25 cellular contexts compared by ENCODE assay signal in genomic region chr1:171911506-171911905, GRCh38.
A peak's percentile ranks its signal among the peaks of the same experiment; 100 is the strongest.
DNase-seq lines count a peak whose midpoint lies in the region; ATAC-seq, FAIRE-seq and TF ChIP-seq lines count a peak whose summit lies in the region.
"Had no signal": no experiment of that assay in that cellular context is flagged by ENCODE, and none has a peak within 500 bp of the region (broad histone marks: within the 10 kb centered on the region; RNA-seq: fewer than 3 reads in every experiment).

No MANE protein-coding gene starts in this region.

- no peaks in the 10 kb centered on the region for H3K9me2 ChIP-seq in GM23248 (ENCODE audit: insufficient read depth)

- POLR2A ChIA-PET in K562 (lab: Yijun Ruan, JAX) = interaction anchor here (0.8 to 1.7 kb wide), 5 partner anchors 10 to 101 kb away, joined by 3 to 5 read pairs (median 4); no protein-coding TSS in a partner anchor

- WGBS in GM23248 (ENCODE audit: low coverage in 1 of 2, low lambda C conversion rate in 2 of 2, missing lambda C conversion rate in 2 of 2), 2 experiments = 97 to 98% methylated on average over 8 of the region's 8 CpGs
- 0% methylated on average over 8 of the region's 8 CpGs for WGBS in K562 (ENCODE audit: insufficient coverage, low coverage, missing lambda C conversion rate)
- 91% methylated on average over 8 of the region's 8 CpGs for WGBS in liver
- WGBS in ovary, 3 donors = 89 to 93% (median 91%) methylated on average over 8 of the region's 8 CpGs

- peak; percentile 72 for ATAC-seq in K562
- no peak for ATAC-seq in HG03159 (IDR thresholded peaks at IDR 0.05; ENCODE audit: unreplicated experiment)
- no peak for ATAC-seq in HG03175 (IDR thresholded peaks at IDR 0.05; ENCODE audit: unreplicated experiment)
- ATAC-seq: activated CD4-positive, alpha-beta T cell treated with anti-CD3 and anti-CD28 coated beads for 36 hours; lower lobe of right lung; naive thymus-derived CD4-positive, alpha-beta T cell had no signal

- DNase-seq in GM23248 = peak; percentile 18
- peak; percentile 28 for DNase-seq in NCI-H226
- DNase-seq in K562 (ENCODE audit: extremely low read depth in 1 of 4, low spot score in 3 of 4) = peak in 2 of 4 experiments; percentile 11
- no peak for DNase-seq in activated naive CD4-positive, alpha-beta T cell treated with anti-CD3 and anti-CD28 coated beads, Interleukin-2, amount 50 U/mL, for 16 hours
- DNase-seq in ovary = no peak
- DNase-seq: activated CD4-positive, alpha-beta T cell treated with anti-CD3 and anti-CD28 coated beads for 36 hours; activated gamma-delta T cell; BE2C; colonic mucosa; GDM1; lower lobe of right lung; naive thymus-derived CD4-positive, alpha-beta T cell; NCI-H1436; NCI-H2171 treated with DMSO at 0.1 percent for 48 hours; posterior cingulate gyrus; SHP77; spleen; thyroid gland had no signal

- H3K4me3 ChIP-seq in GM23248 (no peak overlapping the region), K562 (no peak overlapping the region), liver (ENCODE audit: low read depth in 1 of 3, low read length in 3 of 3) (no peak overlapping the region), ovary (no peak overlapping the region)
- H3K4me3 ChIP-seq: ascending aorta, colonic mucosa, lower lobe of right lung, spleen, thyroid gland had no signal

- H4K20me1 ChIP-seq in GM23248 (ENCODE audit: insufficient read depth) = no peaks in the 10 kb centered on the region
- H4K20me1 ChIP-seq in K562 (replicated peaks; ENCODE audit: control insufficient read depth, insufficient read depth, low read length) = no peaks in the 10 kb centered on the region

- TF ChIP-seq RAD21 in K562 (CRISPR knock-in tag; conservative IDR thresholded peaks at IDR 0.05 in 1 of 2, IDR thresholded peaks at IDR 0.05 in 1 of 2) = no peak
- no peak for TF ChIP-seq RAD21 in liver (IDR thresholded peaks at IDR 0.05)

- H3K9me1 ChIP-seq in K562 (ENCODE audit: control insufficient read depth, insufficient read depth, low read length) = no peaks in the 10 kb centered on the region

- no peaks in the 10 kb centered on the region for H3F3A ChIP-seq in GM23248 (ENCODE audit: insufficient read depth)

- TF ChIP-seq EP300 in K562 (IDR thresholded peaks at IDR 0.05; ENCODE audit: low read length) (no peak), ovary (IDR thresholded peaks at IDR 0.05) (no peak)

- BruUV-seq in K562 (replicated peaks; lab: Mats Ljungman, UMichigan) = no TSS peak

- FAIRE-seq in K562 (lab: Jason Lieb, UNC) = no peak
- FAIRE-seq: endothelial cell of umbilical vein, frontal cortex, GM12892 had no signal

- H3K27ac ChIP-seq in GM23248 = no peak overlapping the region
- no peak overlapping the region for H3K27ac ChIP-seq in K562 (ENCODE audit: extremely low read depth, low read depth, low read length)
- no peak overlapping the region for H3K27ac ChIP-seq in liver (ENCODE audit: low read depth in 1 of 2, low read length in 2 of 2)
- no peak overlapping the region for H3K27ac ChIP-seq in ovary
- H3K27ac ChIP-seq: ascending aorta, colonic mucosa, lower lobe of right lung, spleen had no signal

- no peaks in the 10 kb centered on the region for H3K27me3 ChIP-seq in GM23248 (replicated peaks; ENCODE audit: insufficient read depth)
- H3K27me3 ChIP-seq in K562 (ENCODE audit: control insufficient read depth in 2 of 2, insufficient read depth in 2 of 2, low read length in 2 of 2) = no peaks in the 10 kb centered on the region; a peak in 1 of 5 replicates
- no peaks in the 10 kb centered on the region for H3K27me3 ChIP-seq in liver (ENCODE audit: control insufficient read depth in 4 of 4, insufficient read depth in 4 of 4, low read length in 3 of 4)
- no peaks in the 10 kb centered on the region for H3K27me3 ChIP-seq in ovary
- H3K27me3 ChIP-seq: ascending aorta, BE2C, colonic mucosa, spleen, thyroid gland had no signal

- H3K9me3 ChIP-seq in GM23248 (ENCODE audit: low read depth) (no peaks in the 10 kb centered on the region), K562 (replicated peaks; ENCODE audit: control insufficient read depth, insufficient read depth, low read depth, low read length) (no peaks in the 10 kb centered on the region), liver (ENCODE audit: control insufficient read depth in 4 of 4, low read length in 3 of 4) (no peaks in the 10 kb centered on the region), ovary (no peaks in the 10 kb centered on the region)
- H3K9me3 ChIP-seq: ascending aorta, BE2C, colonic mucosa, lower lobe of right lung, spleen, thyroid gland had no signal

- intact Hi-C loops in K562 (cut with micrococcal nuclease) = no loop called here
- intact Hi-C loops in ovary (cut with DNase I) = no loop called here

- H3K9ac ChIP-seq in GM23248 = no peak overlapping the region
- no peak overlapping the region for H3K9ac ChIP-seq in K562 (ENCODE audit: insufficient read depth in 1 of 2, low read depth in 2 of 2, low read length in 2 of 2)
- no peak overlapping the region for H3K9ac ChIP-seq in liver (ENCODE audit: low read depth in 1 of 2, low read length in 2 of 2)

- H3K79me2 ChIP-seq in GM23248 (ENCODE audit: insufficient read depth) = no peaks in the 10 kb centered on the region
- no peaks in the 10 kb centered on the region for H3K79me2 ChIP-seq in K562 (ENCODE audit: control insufficient read depth, insufficient read depth, low read length)

- no peak for TF ChIP-seq POLR2A in K562 (conservative IDR thresholded peaks at IDR 0.05)
- no peak for TF ChIP-seq POLR2A in ovary (IDR thresholded peaks at IDR 0.05)

- H3K4me2 ChIP-seq in GM23248 (ENCODE audit: unreplicated experiment) (no peak overlapping the region), K562 (ENCODE audit: insufficient read depth, low read length) (no peak overlapping the region)

- no peak overlapping the region for H2AFZ ChIP-seq in GM23248
- no peak overlapping the region for H2AFZ ChIP-seq in K562 (ENCODE audit: low read depth, low read length)

- in situ Hi-C loops in GM23248 (cut with MboI) (no loop called here), K562 (cut with MboI) (no loop called here)

- CTCF ChIA-PET in K562 (lab: Yijun Ruan, JAX; ENCODE audit: low intra/inter-chr PET ratio) = no interaction called here

- H3K36me3 ChIP-seq in GM23248 (ENCODE audit: low read depth) = no peaks in the 10 kb centered on the region
- H3K36me3 ChIP-seq in K562 (ENCODE audit: control insufficient read depth, insufficient read depth, low read length) = no peaks in the 10 kb centered on the region
- H3K36me3 ChIP-seq in liver (ENCODE audit: control insufficient read depth in 4 of 4, insufficient read depth in 3 of 4, low read depth in 1 of 4, low read length in 3 of 4) = no peaks in the 10 kb centered on the region
- no peaks in the 10 kb centered on the region for H3K36me3 ChIP-seq in ovary
- H3K36me3 ChIP-seq: ascending aorta, BE2C, colonic mucosa, lower lobe of right lung, spleen, thyroid gland had no signal

- H3K4me1 ChIP-seq in GM23248 (ENCODE audit: insufficient read depth) (peaks cover 7% of the 10 kb centered on the region; the same call in 1 of the 2 replicates), K562 (replicated peaks in 1 of 2; ENCODE audit: control insufficient read depth in 2 of 2, insufficient read depth in 2 of 2, low read length in 2 of 2) (no peaks in the 10 kb centered on the region), liver (ENCODE audit: control insufficient read depth in 4 of 4, insufficient read depth in 4 of 4, low read length in 3 of 4) (no peaks in the 10 kb centered on the region), ovary (ENCODE audit: insufficient read depth) (no peaks in the 10 kb centered on the region)
- H3K4me1 ChIP-seq: BE2C, colonic mucosa, spleen had no signal

- TF ChIP-seq CTCF in K562 (IDR thresholded peaks at IDR 0.05 in 2 of 3, conservative IDR thresholded peaks at IDR 0.05 in 1 of 3; ENCODE audit: insufficient read depth in 2 of 3, low read depth in 1 of 3, low read length in 3 of 3) (no peak), liver (IDR thresholded peaks at IDR 0.05; ENCODE audit: low read depth, low read length, missing input control) (no peak), ovary (IDR thresholded peaks at IDR 0.05) (no peak)

TF ChIP-seq in K562, 482 proteins besides CTCF, POLR2A, EP300 and RAD21 (continues in another document):
- TF ChIP-seq SMARCA4 (IDR thresholded peaks at IDR 0.05) (no peak), MIER1 (IDR thresholded peaks at IDR 0.05; ENCODE audit: low read depth) (peak; percentile 83)
- TF ChIP-seq, protein P1, sequence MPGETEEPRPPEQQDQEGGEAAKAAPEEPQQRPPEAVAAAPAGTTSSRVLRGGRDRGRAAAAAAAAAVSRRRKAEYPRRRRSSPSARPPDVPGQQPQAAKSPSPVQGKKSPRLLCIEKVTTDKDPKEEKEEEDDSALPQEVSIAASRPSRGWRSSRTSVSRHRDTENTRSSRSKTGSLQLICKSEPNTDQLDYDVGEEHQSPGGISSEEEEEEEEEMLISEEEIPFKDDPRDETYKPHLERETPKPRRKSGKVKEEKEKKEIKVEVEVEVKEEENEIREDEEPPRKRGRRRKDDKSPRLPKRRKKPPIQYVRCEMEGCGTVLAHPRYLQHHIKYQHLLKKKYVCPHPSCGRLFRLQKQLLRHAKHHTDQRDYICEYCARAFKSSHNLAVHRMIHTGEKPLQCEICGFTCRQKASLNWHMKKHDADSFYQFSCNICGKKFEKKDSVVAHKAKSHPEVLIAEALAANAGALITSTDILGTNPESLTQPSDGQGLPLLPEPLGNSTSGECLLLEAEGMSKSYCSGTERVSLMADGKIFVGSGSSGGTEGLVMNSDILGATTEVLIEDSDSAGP (CRISPR knock-in tag; IDR thresholded peaks at IDR 0.05) = no peak

TF ChIP-seq in liver, 16 proteins besides CTCF, POLR2A, EP300 and RAD21 (continues in another document):
- TF ChIP-seq RXRA (IDR thresholded peaks at IDR 0.05) (no peak), YY1 (IDR thresholded peaks at IDR 0.05) (no peak)

Comparison
In these comparisons a context has a peak if more than half of its experiments do, and no peak if none do; other contexts are left out.
1. DNase-seq: peak in GM23248 (single experiment) and NCI-H226 (single experiment); none in activated naive CD4-positive, alpha-beta T cell treated with anti-CD3 and anti-CD28 coated beads, Interleukin-2, amount 50 U/mL, for 16 hours (single experiment) and ovary (0 of 5).